8 cellular contexts compared by ENCODE assay signal in the genomic region with DNA sequence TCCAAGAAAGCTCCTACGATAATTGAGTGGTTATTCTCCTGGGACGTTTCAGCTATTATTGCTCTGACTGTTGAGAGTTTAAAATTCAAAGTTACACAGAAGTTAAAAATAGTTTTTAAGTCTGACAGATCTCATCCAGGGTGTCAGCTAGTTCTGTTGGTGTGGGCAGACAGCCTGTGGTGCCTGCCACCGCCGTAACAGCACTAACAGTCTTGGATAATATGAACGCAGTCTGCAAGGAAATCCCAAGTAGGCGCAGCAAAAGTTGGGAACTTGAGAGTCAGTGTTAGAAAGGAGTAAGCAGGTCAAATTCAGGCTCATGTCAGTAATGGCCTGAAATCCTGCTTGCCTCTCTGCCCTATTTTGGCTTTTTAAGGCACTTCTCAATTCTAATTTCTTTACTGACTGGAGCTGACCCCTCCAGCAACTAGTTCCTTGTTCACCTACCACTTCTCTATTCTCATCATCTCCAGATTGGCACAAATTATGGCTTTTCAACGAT. TPM values are rescaled to one million over a fixed set of nuclear protein-coding genes. Genes with fewer than 3 reads are reported as not detected.
DNase-seq lines count a peak whose midpoint lies in the region; ATAC-seq, FAIRE-seq and TF ChIP-seq lines count a peak whose summit lies in the region.

No MANE protein-coding gene starts in this region.

- POLR2A ChIA-PET in activated B cell treated with CpG ODN at 0.5 μM for 24 hours (lab: Charles Lee): no interaction called here

- peak overlapping the region; percentile 99 for H3K4me3 Mint-ChIP-seq in HFFc6
- peak overlapping the region; percentile 88 for H3K4me3 Mint-ChIP-seq in activated B cell treated with CpG ODN at 0.5 μM for 24 hours
- peak overlapping the region; percentile 95 for H3K4me3 Mint-ChIP-seq in stimulated activated effector memory CD8-positive, alpha-beta T cell treated with anti-CD3 and anti-CD28 coated beads, Interleukin-12 subunit alpha, Interleukin-12 subunit beta, amount 100 ng/mL, for 72 hours

- H3K9me3 Mint-ChIP-seq in HFFc6 (no peaks in the 10 kb centered on the region), activated B cell treated with CpG ODN at 0.5 μM for 24 hours (no peaks in the 10 kb centered on the region)
- H3K9me3 Mint-ChIP-seq in stimulated activated effector memory CD8-positive, alpha-beta T cell treated with anti-CD3 and anti-CD28 coated beads, Interleukin-12 subunit alpha, Interleukin-12 subunit beta, amount 100 ng/mL, for 72 hours: no peaks in the 10 kb centered on the region

- intact Hi-C loops in activated B cell treated with CpG ODN at 0.5 μM for 24 hours (cut with micrococcal nuclease): loop anchor here (2.0 kb wide), 1 partner anchor 31 kb away; no protein-coding TSS in a partner anchor

- peaks cover 42% of the 10 kb centered on the region for H3K4me1 Mint-ChIP-seq in HFFc6 (ENCODE audit: low read depth)
- H3K4me1 Mint-ChIP-seq in activated B cell treated with CpG ODN at 0.5 μM for 24 hours: peaks cover 21% of the 10 kb centered on the region
- H3K4me1 Mint-ChIP-seq in stimulated activated effector memory CD8-positive, alpha-beta T cell treated with anti-CD3 and anti-CD28 coated beads, Interleukin-12 subunit alpha, Interleukin-12 subunit beta, amount 100 ng/mL, for 72 hours: peaks cover 41% of the 10 kb centered on the region

- DNase-seq in HFFc6 (no peak), activated B cell treated with CpG ODN at 0.5 μM for 24 hours (no peak), hepatic stellate cell (ENCODE audit: low spot score) (peak; percentile 4), activated gamma-delta T cell (lab: John Stamatoyannopoulos, UW) (no peak), AG08396 (ENCODE audit: low spot score) (no peak), GM19239 (ENCODE audit: insufficient read length, low spot score) (no peak)
- no peak for DNase-seq in stimulated activated effector memory CD8-positive, alpha-beta T cell treated with anti-CD3 and anti-CD28 coated beads, Interleukin-12 subunit alpha, Interleukin-12 subunit beta, amount 100 ng/mL, for 72 hours (ENCODE audit: low spot score in 2 of 2)

- no peaks in the 10 kb centered on the region; the same call in 1 of the 2 replicates for H3K36me3 Mint-ChIP-seq in HFFc6 (ENCODE audit: low read depth)
- H3K36me3 Mint-ChIP-seq in activated B cell treated with CpG ODN at 0.5 μM for 24 hours (ENCODE audit: low read depth): no peaks in the 10 kb centered on the region
- H3K36me3 Mint-ChIP-seq in stimulated activated effector memory CD8-positive, alpha-beta T cell treated with anti-CD3 and anti-CD28 coated beads, Interleukin-12 subunit alpha, Interleukin-12 subunit beta, amount 100 ng/mL, for 72 hours: peaks cover 7% of the 10 kb centered on the region

- CTCF ChIA-PET in activated B cell treated with CpG ODN at 0.5 μM for 24 hours (lab: Charles Lee): interaction anchor here (0.7 kb wide), 1 partner anchor 104 kb away, joined by 3 read pairs; no protein-coding TSS in a partner anchor

- H3K27me3 Mint-ChIP-seq in HFFc6 (ENCODE audit: insufficient read depth) (no peaks in the 10 kb centered on the region), activated B cell treated with CpG ODN at 0.5 μM for 24 hours (peaks cover 35% of the 10 kb centered on the region)

- H3K27ac Mint-ChIP-seq in HFFc6 (peak overlapping the region; percentile 97), activated B cell treated with CpG ODN at 0.5 μM for 24 hours (no peak overlapping the region)
- no peak overlapping the region for H3K27ac Mint-ChIP-seq in stimulated activated effector memory CD8-positive, alpha-beta T cell treated with anti-CD3 and anti-CD28 coated beads, Interleukin-12 subunit alpha, Interleukin-12 subunit beta, amount 100 ng/mL, for 72 hours

- no peak for FAIRE-seq in GM19239 (lab: Jason Lieb, UNC)

- no peak for TF ChIP-seq CTCF in HFFc6 (IDR thresholded peaks at IDR 0.05)
- no peak for TF ChIP-seq CTCF in activated B cell treated with CpG ODN at 0.5 μM for 24 hours (IDR thresholded peaks at IDR 0.05)

- ATAC-seq in activated B cell treated with CpG ODN at 0.5 μM for 24 hours (ENCODE audit: low read depth) (no peak), GM21367 (IDR thresholded peaks at IDR 0.05; ENCODE audit: unreplicated experiment) (no peak)
- ATAC-seq in stimulated activated effector memory CD8-positive, alpha-beta T cell treated with anti-CD3 and anti-CD28 coated beads, Interleukin-12 subunit alpha, Interleukin-12 subunit beta, amount 100 ng/mL, for 72 hours: no peak

RNA-seq across cellular contexts. Expression of gene CRYBG3, which starts 1.7 kb away (rescaled TPM):
- total RNA-seq in HFFc6 (2021; fragmentation: NEBNext Ultra II Directional; extraction: Animal tissue kit (Norgen Biotek cat#: 25700)): 10 to 100 TPM; 10.7 to 14.1 (median 12.8) TPM
- 1.5 TPM in 2 replicates for total RNA-seq in activated B cell treated with CpG ODN at 0.5 μM for 24 hours

RNA-seq across cellular contexts. Expression of gene ARL6, which starts 59.0 kb away (rescaled TPM):
- 1 to 10 TPM; 5.6 to 8.3 (median 7.2) TPM for total RNA-seq in HFFc6 (2021; fragmentation: NEBNext Ultra II Directional; extraction: Animal tissue kit (Norgen Biotek cat#: 25700))
- 2.5 and 4.2 TPM in 2 replicates for total RNA-seq in activated B cell treated with CpG ODN at 0.5 μM for 24 hours
